29 cellular contexts compared by ENCODE assay signal in the genomic region with DNA sequence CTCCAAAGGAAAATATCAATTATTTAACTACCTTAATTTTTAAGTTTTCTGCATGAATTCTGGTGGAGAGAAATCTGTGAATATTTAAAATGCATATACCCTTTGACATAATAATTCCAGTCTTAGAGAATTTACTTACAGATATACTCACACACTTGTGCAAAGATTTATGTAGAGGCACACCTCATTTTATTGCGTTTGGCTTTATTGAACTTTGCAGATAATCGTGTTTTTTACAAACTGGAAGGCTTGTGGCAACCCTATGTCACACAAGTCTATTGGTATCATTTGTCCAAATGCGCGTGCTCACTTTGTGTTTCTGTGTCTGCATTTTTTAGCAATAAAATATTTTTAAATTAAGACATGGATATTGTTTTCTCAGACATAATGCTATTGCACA.
"Had no signal": no experiment of that assay in that cellular context is flagged by ENCODE, and none has a peak within 500 bp of the region (broad histone marks: within the 10 kb centered on the region; RNA-seq: fewer than 3 reads in every experiment).

No MANE protein-coding gene starts in this region.

- H3K9me3 Mint-ChIP-seq: stimulated activated effector memory CD8-positive, alpha-beta T cell treated with anti-CD3 and anti-CD28 coated beads, Interleukin-12 subunit alpha, Interleukin-12 subunit beta, amount 100 ng/mL, for 72 hours; stimulated activated memory B cell treated with anti-CD40 and anti-IgM and Interleukin-4, amounts not matched to agents 10 μg/mL and 1 μg/mL and 100 μg/mL, for 72 hours; stimulated activated naive B cell treated with anti-CD40 and anti-IgM and Interleukin-4, amounts not matched to agents 10 μg/mL and 1 μg/mL and 100 μg/mL, for 72 hours; stimulated activated naive CD8-positive, alpha-beta T cell treated with anti-CD3 and anti-CD28 coated beads, Interleukin-15, amount 100 ng/mL, for 72 hours; stimulated activated naive CD8-positive, alpha-beta T cell treated with anti-CD3 and anti-CD28 coated beads, Interleukin-15, Interleukin-2, amounts not matched to agents 100 ng/mL and 50 ng/mL, for 24 hours; type B pancreatic cell had no signal

- H3K36me3 ChIP-seq: thoracic aorta, tibial artery, uterus had no signal

- H3K27ac Mint-ChIP-seq: stimulated activated effector memory CD8-positive, alpha-beta T cell treated with anti-CD3 and anti-CD28 coated beads, Interleukin-12 subunit alpha, Interleukin-12 subunit beta, amount 100 ng/mL, for 72 hours; stimulated activated memory B cell treated with anti-CD40 and anti-IgM and Interleukin-4, amounts not matched to agents 10 μg/mL and 1 μg/mL and 100 μg/mL, for 72 hours; stimulated activated naive B cell treated with anti-CD40 and anti-IgM and Interleukin-4, amounts not matched to agents 10 μg/mL and 1 μg/mL and 100 μg/mL, for 72 hours; stimulated activated naive CD8-positive, alpha-beta T cell treated with anti-CD3 and anti-CD28 coated beads, Interleukin-15, amount 100 ng/mL, for 72 hours; stimulated activated naive CD8-positive, alpha-beta T cell treated with anti-CD3 and anti-CD28 coated beads, Interleukin-15, Interleukin-2, amounts not matched to agents 100 ng/mL and 50 ng/mL, for 24 hours; type B pancreatic cell had no signal

- DNase-seq: stimulated activated CD4-positive, alpha-beta T cell treated with anti-CD3 and anti-CD28 coated beads, Interleukin-2, amount 100 ng/mL, for 48 hours; stimulated activated CD4-positive, alpha-beta T cell treated with anti-CD3 and anti-CD28 coated beads, Interleukin-4, amount 100 ng/mL, for 1 hour; stimulated activated CD4-positive, alpha-beta T cell treated with anti-CD3 and anti-CD28 coated beads, Interleukin-4, amount 100 ng/mL, for 24 hours; stimulated activated CD4-positive, alpha-beta T cell treated with anti-CD3 and anti-CD28 coated beads, Interleukin-4, amount 100 ng/mL, for 4 hours; stimulated activated CD8-positive, alpha-beta memory T cell treated with anti-CD3 and anti-CD28 coated beads, Interleukin-4, amount 100 ng/mL, for 48 hours; stimulated activated naive B cell treated with anti-CD40 and anti-IgM and Interleukin-4, amounts not matched to agents 10 μg/mL and 1 μg/mL and 100 μg/mL, for 72 hours; stimulated activated naive CD4-positive, alpha-beta T cell; stimulated activated naive CD4-positive, alpha-beta T cell treated with Interleukin-2 at 50 U/mL for 16 hours; stimulated activated naive CD8-positive, alpha-beta T cell treated with anti-CD3 and anti-CD28 coated beads, Interleukin-15, amount 100 ng/mL, for 72 hours; stimulated activated naive CD8-positive, alpha-beta T cell treated with anti-CD3 and anti-CD28 coated beads, Interleukin-15, Interleukin-2, amounts not matched to agents 100 U/mL and 50 U/mL, for 24 hours; stomach; substantia nigra; testis; thyroid gland; tibial artery; transverse colon; trophoblast cell; upper lobe of left lung; upper lobe of right lung; uterus had no signal

- H3K27me3 ChIP-seq: stomach, suprapubic skin, testis, thyroid gland, tibial nerve, transverse colon, upper lobe of left lung, upper lobe of right lung, uterus, vagina had no signal

- H3K27ac ChIP-seq: stomach, suprapubic skin, testis, thoracic aorta, thyroid gland, tibial artery, tibial nerve, upper lobe of left lung, upper lobe of right lung, uterus, vagina had no signal

- H3K4me1 ChIP-seq: stomach, suprapubic skin, testis, thyroid gland, tibial artery, tibial nerve, upper lobe of left lung, upper lobe of right lung, uterus, vagina had no signal

- H3K36me3 Mint-ChIP-seq: stimulated activated effector memory CD8-positive, alpha-beta T cell treated with anti-CD3 and anti-CD28 coated beads, Interleukin-12 subunit alpha, Interleukin-12 subunit beta, amount 100 ng/mL, for 72 hours; stimulated activated memory B cell treated with anti-CD40 and anti-IgM and Interleukin-4, amounts not matched to agents 10 μg/mL and 1 μg/mL and 100 μg/mL, for 72 hours; stimulated activated naive B cell treated with anti-CD40 and anti-IgM and Interleukin-4, amounts not matched to agents 10 μg/mL and 1 μg/mL and 100 μg/mL, for 72 hours had no signal

- H3K9me3 ChIP-seq: stomach, suprapubic skin, testis, thoracic aorta, thyroid gland, tibial artery, transverse colon, upper lobe of left lung, upper lobe of right lung, uterus, vagina had no signal

- H3K4me1 Mint-ChIP-seq: stimulated activated effector memory CD8-positive, alpha-beta T cell treated with anti-CD3 and anti-CD28 coated beads, Interleukin-12 subunit alpha, Interleukin-12 subunit beta, amount 100 ng/mL, for 72 hours; stimulated activated memory B cell treated with anti-CD40 and anti-IgM and Interleukin-4, amounts not matched to agents 10 μg/mL and 1 μg/mL and 100 μg/mL, for 72 hours; stimulated activated naive B cell treated with anti-CD40 and anti-IgM and Interleukin-4, amounts not matched to agents 10 μg/mL and 1 μg/mL and 100 μg/mL, for 72 hours; stimulated activated naive CD8-positive, alpha-beta T cell treated with anti-CD3 and anti-CD28 coated beads, Interleukin-15, amount 100 ng/mL, for 72 hours had no signal

- FAIRE-seq: urothelium cell line had no signal

- H3K4me3 ChIP-seq: stomach, suprapubic skin, testis, thoracic aorta, thyroid gland, tibial artery, tibial nerve, transverse colon, upper lobe of left lung, upper lobe of right lung, uterus, vagina had no signal

- H3K27me3 Mint-ChIP-seq: type B pancreatic cell had no signal

- ATAC-seq: stimulated activated effector memory CD8-positive, alpha-beta T cell treated with anti-CD3 and anti-CD28 coated beads, Interleukin-12 subunit alpha, Interleukin-12 subunit beta, amount 100 ng/mL, for 72 hours; stimulated activated memory B cell treated with anti-CD40 and anti-IgM and Interleukin-4, amounts not matched to agents 10 μg/mL and 1 μg/mL and 100 μg/mL, for 72 hours; stimulated activated naive B cell treated with anti-CD40 and anti-IgM and Interleukin-4, amounts not matched to agents 10 μg/mL and 1 μg/mL and 100 μg/mL, for 72 hours; stimulated activated naive CD8-positive, alpha-beta T cell treated with anti-CD3 and anti-CD28 coated beads, Interleukin-15, amount 100 ng/mL, for 72 hours; stimulated activated naive CD8-positive, alpha-beta T cell treated with anti-CD3 and anti-CD28 coated beads, Interleukin-15, Interleukin-2, amounts not matched to agents 100 U/mL and 50 U/mL, for 24 hours; upper lobe of right lung had no signal

- H3K4me3 Mint-ChIP-seq: stimulated activated effector memory CD8-positive, alpha-beta T cell treated with anti-CD3 and anti-CD28 coated beads, Interleukin-12 subunit alpha, Interleukin-12 subunit beta, amount 100 ng/mL, for 72 hours; stimulated activated memory B cell treated with anti-CD40 and anti-IgM and Interleukin-4, amounts not matched to agents 10 μg/mL and 1 μg/mL and 100 μg/mL, for 72 hours; stimulated activated naive B cell treated with anti-CD40 and anti-IgM and Interleukin-4, amounts not matched to agents 10 μg/mL and 1 μg/mL and 100 μg/mL, for 72 hours; stimulated activated naive CD8-positive, alpha-beta T cell treated with anti-CD3 and anti-CD28 coated beads, Interleukin-15, amount 100 ng/mL, for 72 hours; stimulated activated naive CD8-positive, alpha-beta T cell treated with anti-CD3 and anti-CD28 coated beads, Interleukin-15, Interleukin-2, amounts not matched to agents 100 ng/mL and 50 ng/mL, for 24 hours; type B pancreatic cell had no signal
